In the genomic region with DNA sequence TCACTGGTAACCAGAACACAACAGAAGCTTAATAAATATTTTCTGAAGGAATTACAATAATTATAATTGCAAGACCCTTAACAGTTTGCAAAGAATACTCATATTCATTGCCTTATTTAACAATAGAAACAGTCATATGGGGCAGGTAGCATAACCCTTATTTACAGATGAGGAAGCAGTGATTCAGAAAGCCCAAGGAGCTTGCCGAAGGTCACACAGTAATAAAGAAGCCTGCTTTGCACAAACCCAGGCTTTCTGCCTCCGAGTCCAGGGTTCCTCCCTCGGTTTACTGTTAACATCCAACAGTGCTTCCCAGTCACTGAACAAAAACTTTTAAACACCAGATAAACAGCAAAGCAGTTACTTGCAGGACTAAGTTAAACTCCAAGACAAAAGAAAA, we compare ENCODE assay signal across 16 cellular contexts.
"Had no signal": no experiment of that assay in that cellular context is flagged by ENCODE, and none has a peak within 500 bp of the region (broad histone marks: within the 10 kb centered on the region; RNA-seq: fewer than 3 reads in every experiment).

No MANE protein-coding gene starts in this region.

- H3K4me2 ChIP-seq: neural progenitor cell had no signal

- H3K27ac ChIP-seq: heart right ventricle, neural progenitor cell, pancreas had no signal

- H3K4me3 ChIP-seq: heart right ventricle, neural progenitor cell, pancreas had no signal

- H3K9ac ChIP-seq: neural progenitor cell had no signal

- H3K27me3 ChIP-seq: heart right ventricle, neural progenitor cell, pancreas had no signal

- DNase-seq: activated B cell treated with CpG ODN at 0.5 μM for 24 hours; activated CD4-positive, alpha-beta T cell treated with anti-CD3 and anti-CD28 coated beads for 48 hours; activated CD8-positive, alpha-beta memory T cell treated with anti-CD3 and anti-CD28 coated beads, Interleukin-2, amount 50 U/mL, for 4 hours; activated CD8-positive, alpha-beta T cell treated with anti-CD3 and anti-CD28 coated beads, Interleukin-2, amount 10 ng/mL, durations not matched to agents 7 days and 5 days; activated effector memory CD4-positive, alpha-beta T cell treated with anti-CD3 and anti-CD28 coated beads, Interleukin-2, amount 50 U/mL, for 16 hours; activated T-cell treated with anti-CD3 and anti-CD28 coated beads, Interleukin-2, amount 50 U/mL, for 48 hours; cortex of kidney; effector CD4-positive, alpha-beta T cell; heart right ventricle; left ventricle myocardium superior; mesendoderm; pancreas; stimulated activated CD4-positive, alpha-beta T cell treated with anti-CD3 and anti-CD28 coated beads, Interleukin-2, amount 100 ng/mL, for 48 hours; SW 1271 had no signal

- ATAC-seq: activated CD8-positive, alpha-beta T cell treated with anti-CD3 and anti-CD28 coated beads, Interleukin-2, amount 10 ng/mL, durations not matched to agents 7 days and 5 days; heart right ventricle; left ventricle myocardium superior; stimulated activated memory B cell treated with anti-CD40 and anti-IgM and Interleukin-4, amounts not matched to agents 10 μg/mL and 1 μg/mL and 100 μg/mL, for 72 hours had no signal

- H3K9me3 ChIP-seq: heart right ventricle, pancreas had no signal

- H3K4me1 ChIP-seq: pancreas had no signal

- H2AFZ ChIP-seq: neural progenitor cell had no signal

- H3K36me3 ChIP-seq: heart right ventricle, neural progenitor cell, pancreas had no signal
